In genomic region chr16:57657228-57657627, GRCh38 we compare ENCODE assay signal across 30 cellular contexts. TPM values are rescaled to one million over a fixed set of nuclear protein-coding genes. Genes with fewer than 3 reads are reported as not detected.
"Had no signal": no experiment of that assay in that cellular context is flagged by ENCODE, and none has a peak within 500 bp of the region (broad histone marks: within the 10 kb centered on the region; RNA-seq: fewer than 3 reads in every experiment).

No MANE protein-coding gene starts in this region.

- H3K4me1 Mint-ChIP-seq: naive B cell, nephron had no signal

- ATAC-seq: right lobe of liver, upper lobe of right lung had no signal

- H3K27ac Mint-ChIP-seq: mesothelial cell of epicardium; nephron; progenitor cell of endocrine pancreas; stimulated activated naive CD8-positive, alpha-beta T cell treated with anti-CD3 and anti-CD28 coated beads, Interleukin-15, Interleukin-2, amounts not matched to agents 100 ng/mL and 50 ng/mL, for 24 hours had no signal

- H3K4me3 Mint-ChIP-seq: mesothelial cell of epicardium; naive B cell; nephron; neural crest cell; stimulated activated naive CD8-positive, alpha-beta T cell treated with anti-CD3 and anti-CD28 coated beads, Interleukin-15, Interleukin-2, amounts not matched to agents 100 ng/mL and 50 ng/mL, for 24 hours had no signal

- H3K27me3 Mint-ChIP-seq: progenitor cell of endocrine pancreas; stimulated activated naive CD8-positive, alpha-beta T cell treated with anti-CD3 and anti-CD28 coated beads, Interleukin-15, Interleukin-2, amounts not matched to agents 100 ng/mL and 50 ng/mL, for 24 hours had no signal

- H3K27me3 ChIP-seq: neutrophil, ovary, right atrium auricular region, right lobe of liver, suprapubic skin, upper lobe of right lung had no signal

- DNase-seq: hippocampal formation; left ventricle myocardium inferior; mesendoderm; naive B cell; ovary; right lobe of liver; stimulated activated CD4-positive, alpha-beta T cell treated with anti-CD3 and anti-CD28 coated beads, Interleukin-12 subunit alpha, Interleukin-12 subunit beta, amount 100 ng/mL, for 4 hours; stimulated activated CD4-positive, alpha-beta T cell treated with anti-CD3 and anti-CD28 coated beads, Interleukin-15, amount 100 ng/mL, for 24 hours; stimulated activated CD4-positive, alpha-beta T cell treated with anti-CD3 and anti-CD28 coated beads, Interleukin-2, amount 100 ng/mL, for 24 hours; stimulated activated CD4-positive, alpha-beta T cell treated with anti-CD3 and anti-CD28 coated beads, Interleukin-4, amount 100 ng/mL, for 1 hour; stimulated activated naive CD4-positive, alpha-beta T cell; tibial artery; trophoblast cell; upper lobe of right lung had no signal

- H3K27ac ChIP-seq: left ventricle myocardium inferior, neutrophil, ovary, right atrium auricular region, right lobe of liver, suprapubic skin, thoracic aorta, tibial artery, upper lobe of right lung had no signal

- H3K36me3 ChIP-seq: neutrophil, ovary, right atrium auricular region, right lobe of liver, thoracic aorta had no signal

- H3K9me3 Mint-ChIP-seq: mesothelial cell of epicardium; nephron; neural crest cell; stimulated activated naive CD8-positive, alpha-beta T cell treated with anti-CD3 and anti-CD28 coated beads, Interleukin-15, Interleukin-2, amounts not matched to agents 100 ng/mL and 50 ng/mL, for 24 hours had no signal

- H3K9me3 ChIP-seq: left ventricle myocardium inferior, neutrophil, ovary, right atrium auricular region, right lobe of liver, suprapubic skin, thoracic aorta, tibial artery, upper lobe of right lung had no signal

- H3K4me1 ChIP-seq: right atrium auricular region, right lobe of liver, suprapubic skin, tibial artery, upper lobe of right lung had no signal

- H3K36me3 Mint-ChIP-seq: naive B cell had no signal

- H3K4me3 ChIP-seq: left ventricle myocardium inferior, lung, ovary, right atrium auricular region, right lobe of liver, smooth muscle cell, suprapubic skin, thoracic aorta, tibial artery, upper lobe of right lung had no signal

RNA-seq across cellular contexts. Expression of gene ADGRG3, which starts 10.9 kb away (rescaled TPM):
- total RNA-seq: kidney epithelial cell, mesothelial cell of epicardium, neural crest cell, progenitor cell of endocrine pancreas, pulmonary artery endothelial cell, renal cortical epithelial cell had no signal
- polyA plus RNA-seq: smooth muscle cell had no signal

RNA-seq across cellular contexts. Expression of gene DRC7, which starts 37.4 kb away (rescaled TPM):
- total RNA-seq: left ventricle myocardium inferior, lower leg skin, mesothelial cell of epicardium, right atrium auricular region, skeletal muscle tissue, suprapubic skin, thoracic aorta, upper lobe of right lung had no signal
- polyA plus RNA-seq: smooth muscle cell had no signal
